ENCODE assay signal across 8 cellular contexts in the genomic region with DNA sequence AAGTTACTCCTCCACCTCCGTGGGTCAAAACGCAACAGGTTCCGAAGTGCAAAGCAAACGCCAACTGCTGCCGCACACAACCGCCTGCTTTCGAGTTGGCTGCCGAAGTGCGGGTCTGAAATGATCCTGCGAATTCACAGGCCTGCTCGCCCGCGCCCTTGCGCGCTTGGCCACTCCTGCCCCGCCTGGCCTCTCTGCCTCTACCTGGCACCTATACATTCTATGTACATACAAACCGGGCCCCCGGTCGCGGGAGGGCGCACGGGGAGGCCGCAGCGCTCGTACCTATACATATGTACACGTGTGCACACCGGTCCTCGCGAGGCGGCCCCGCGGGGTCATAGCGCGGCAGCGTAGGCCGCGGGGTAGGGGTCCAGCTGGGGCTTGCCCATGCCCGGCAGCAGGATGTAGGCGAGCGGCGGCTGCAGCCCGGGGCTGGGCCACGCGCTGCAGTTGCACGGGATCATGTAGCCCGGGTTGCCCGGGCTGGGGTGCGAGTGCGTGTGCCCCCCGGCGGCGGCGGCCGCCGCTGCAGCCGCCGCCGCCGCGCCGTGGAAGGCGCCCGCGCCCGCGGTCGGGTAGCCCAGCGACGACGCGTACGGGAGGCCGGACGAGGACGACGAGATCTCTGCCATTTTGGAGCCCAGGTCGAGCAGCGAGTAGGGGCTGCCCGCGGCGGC. TPM values are rescaled to one million over a fixed set of nuclear protein-coding genes. Genes with fewer than 3 reads are reported as not detected.
A peak's percentile ranks its signal among the peaks of the same experiment; 100 is the strongest.
DNase-seq lines count a peak whose midpoint lies in the region; ATAC-seq and TF ChIP-seq lines count a peak whose summit lies in the region.

No MANE protein-coding gene starts in this region.

- no peak overlapping the region for H3K27ac Mint-ChIP-seq in activated naive CD8-positive, alpha-beta T cell treated with anti-CD3 and anti-CD28 coated beads, Interleukin-2, amount 10 ng/mL, durations not matched to agents 7 days and 5 days

- peaks cover 51% of the 10 kb centered on the region for H3K4me1 ChIP-seq in HUES64 (ENCODE audit: insufficient read depth, low read length)
- peaks cover 0 to 53% (median 28%) of the 10 kb centered on the region in 4 donors for H3K4me1 ChIP-seq in tibial nerve

- peak overlapping the region; percentile 77 for H3K9ac ChIP-seq in HUES64 (ENCODE audit: low read depth, low read length)

- TF ChIP-seq CTCF in tibial nerve (IDR thresholded peaks at IDR 0.05), result peak in 1 of 5 experiments; percentile 27

- no peaks in the 10 kb centered on the region for H3K9me3 Mint-ChIP-seq in activated naive CD8-positive, alpha-beta T cell treated with anti-CD3 and anti-CD28 coated beads, Interleukin-2, amount 10 ng/mL, durations not matched to agents 7 days and 5 days

- under 1% methylated on average over 81 of the region's 81 CpGs for WGBS in HUES64
- WGBS in tibial nerve, 2 donors, result 3 to 8% methylated on average over 35 to 44 of the region's 81 CpGs

- TF ChIP-seq POLR2A in tibial nerve (IDR thresholded peaks at IDR 0.05), result no peak

- H3K27me3 ChIP-seq in HUES64 (ENCODE audit: insufficient read depth, low read length) (peaks cover 85% of the 10 kb centered on the region), tibial nerve (peaks cover 0 to 96% of the 10 kb centered on the region in 2 donors)

- peaks cover 14% of the 10 kb centered on the region for H3K4me1 Mint-ChIP-seq in activated naive CD8-positive, alpha-beta T cell treated with anti-CD3 and anti-CD28 coated beads, Interleukin-2, amount 10 ng/mL, durations not matched to agents 7 days and 5 days

- H3K4me3 ChIP-seq in HUES64 (ENCODE audit: low read length), result peak overlapping the region; percentile 77
- peak overlapping the region in 2 of 4 donors; percentile 4 to 29 for H3K4me3 ChIP-seq in tibial nerve

- DNase-seq in Daoy (ENCODE audit: low read depth) (peak; percentile 59), lung microvascular endothelial cell (ENCODE audit: low read depth in 2 of 2) (peak; percentile 21 to 32), NCI-H1694 treated with DMSO at 0.1 percent for 48 hours (lab: John Stamatoyannopoulos, UW) (no peak), tibial nerve (ENCODE audit: low spot score in 2 of 2) (no peak)
- peak; percentile 57 for DNase-seq in activated naive CD8-positive, alpha-beta T cell treated with anti-CD3 and anti-CD28 coated beads, Interleukin-2, amount 10 ng/mL, durations not matched to agents 7 days and 5 days

- POLR2A ChIA-PET in activated naive CD8-positive, alpha-beta T cell treated with anti-CD3 and anti-CD28 coated beads, Interleukin-2, amount 10 ng/mL, durations not matched to agents 7 days and 5 days (lab: Charles Lee), result no interaction called here

- H3K9me3 ChIP-seq in HUES64 (ENCODE audit: insufficient read depth, low read depth, low read length) (no peaks in the 10 kb centered on the region), tibial nerve (no peaks in the 10 kb centered on the region)

- peak overlapping the region; percentile 95; the same call in 1 of the 2 replicates for H3K27ac ChIP-seq in HUES64 (ENCODE audit: low read depth, low read length)
- H3K27ac ChIP-seq in tibial nerve, result no peak overlapping the region

- TF ChIP-seq EP300 in tibial nerve (IDR thresholded peaks at IDR 0.05), result no peak

- H3K27me3 Mint-ChIP-seq in activated naive CD8-positive, alpha-beta T cell treated with anti-CD3 and anti-CD28 coated beads, Interleukin-2, amount 10 ng/mL, durations not matched to agents 7 days and 5 days, result peaks cover 83% of the 10 kb centered on the region

- ATAC-seq in GM19395 (IDR thresholded peaks at IDR 0.05; ENCODE audit: unreplicated experiment) (peak; percentile 62), HG03469 (IDR thresholded peaks at IDR 0.05; ENCODE audit: unreplicated experiment) (no peak)
- peak; percentile 55 for ATAC-seq in activated naive CD8-positive, alpha-beta T cell treated with anti-CD3 and anti-CD28 coated beads, Interleukin-2, amount 10 ng/mL, durations not matched to agents 7 days and 5 days (ENCODE audit: low read depth)

- no peaks in the 10 kb centered on the region for H3K36me3 ChIP-seq in HUES64 (ENCODE audit: insufficient read depth, low read length)
- H3K36me3 ChIP-seq in tibial nerve, result no peaks in the 10 kb centered on the region

- H3K4me3 Mint-ChIP-seq in activated naive CD8-positive, alpha-beta T cell treated with anti-CD3 and anti-CD28 coated beads, Interleukin-2, amount 10 ng/mL, durations not matched to agents 7 days and 5 days, result peak overlapping the region; percentile 52

- no peaks in the 10 kb centered on the region for H3K36me3 Mint-ChIP-seq in activated naive CD8-positive, alpha-beta T cell treated with anti-CD3 and anti-CD28 coated beads, Interleukin-2, amount 10 ng/mL, durations not matched to agents 7 days and 5 days

RNA-seq across cellular contexts. Expression of gene SOX21, which starts 1.3 kb away (rescaled TPM):
- total RNA-seq in Daoy (2014; rRNA removed; shearing (Covaris generic)), result 0.17 and 0.42 TPM in 2 replicates
- 12.4 TPM for polyA plus RNA-seq in HUES64 (2013, experiment 1 of 2)
- 21.2 TPM for polyA plus RNA-seq in HUES64 (2013, experiment 2 of 2)
- total RNA-seq in activated naive CD8-positive, alpha-beta T cell treated with anti-CD3 and anti-CD28 coated beads, Interleukin-2, amount 10 ng/mL, durations not matched to agents 7 days and 5 days, result not detected
- total RNA-seq in lung microvascular endothelial cell (0.22 and 0.79 TPM in 2 replicates), tibial nerve (not detected)

Comparison
In these comparisons a context has a peak if more than half of its experiments do, and no peak if none do; other contexts are left out.
1. DNase-seq: peak in Daoy (single experiment), activated naive CD8-positive, alpha-beta T cell treated with anti-CD3 and anti-CD28 coated beads, Interleukin-2, amount 10 ng/mL, durations not matched to agents 7 days and 5 days (single experiment) and lung microvascular endothelial cell (2 of 2); none in NCI-H1694 treated with DMSO at 0.1 percent for 48 hours (single experiment) and tibial nerve (0 of 2).